In the genomic region with DNA sequence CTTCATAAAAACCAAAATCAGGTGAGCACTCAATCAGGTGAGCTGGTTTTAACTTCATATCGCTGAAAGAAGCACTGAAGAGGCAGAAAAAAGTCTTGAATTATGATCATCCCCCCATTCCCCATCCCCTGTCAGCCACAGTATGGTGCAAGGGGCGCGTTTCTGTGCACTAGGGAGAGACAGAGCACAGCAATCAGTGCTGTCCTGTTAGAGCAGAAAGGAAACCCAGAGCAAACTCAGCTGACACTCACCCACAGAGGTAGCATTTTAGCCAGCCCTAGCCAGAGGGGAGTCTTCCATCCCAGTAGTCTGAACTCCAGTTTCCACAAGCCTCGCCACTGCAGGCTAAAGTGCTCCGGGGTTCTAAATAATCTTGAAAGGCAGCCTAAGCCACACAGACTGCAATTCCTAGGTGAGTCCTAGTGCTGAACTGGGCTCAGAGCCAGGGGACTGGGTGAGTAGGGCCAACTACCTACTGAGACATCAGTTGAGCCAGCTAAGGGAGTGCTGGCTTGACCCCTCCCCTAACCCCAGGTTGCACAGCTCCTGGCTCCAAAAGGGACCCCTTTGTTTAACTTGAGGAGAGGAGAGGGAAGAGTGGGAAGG, we compare ENCODE assay signal across 29 cellular contexts.
A peak's percentile ranks its signal among the peaks of the same experiment; 100 is the strongest.
DNase-seq lines count a peak whose midpoint lies in the region; ATAC-seq and TF ChIP-seq lines count a peak whose summit lies in the region.
"Had no signal": no experiment of that assay in that cellular context is flagged by ENCODE, and none has a peak within 500 bp of the region (broad histone marks: within the 10 kb centered on the region; RNA-seq: fewer than 3 reads in every experiment).

No MANE protein-coding gene starts in this region.

- TF ChIP-seq CTCF in SK-N-SH (IDR thresholded peaks at IDR 0.05) = no peak
- no peak for TF ChIP-seq CTCF in endodermal cell (conservative IDR thresholded peaks at IDR 0.05)
- no peak for TF ChIP-seq CTCF in neural progenitor cell (IDR thresholded peaks at IDR 0.05)
- TF ChIP-seq CTCF in tibial nerve (IDR thresholded peaks at IDR 0.05) = no peak

- H3F3A ChIP-seq in SK-N-SH (replicated peaks; ENCODE audit: insufficient read depth) (peaks cover 16% of the 10 kb centered on the region), neural progenitor cell (ENCODE audit: low read depth) (no peaks in the 10 kb centered on the region)

- H3K27ac ChIP-seq in SK-N-SH (ENCODE audit: low read depth in 2 of 2, low read length in 1 of 2) = no peak overlapping the region
- no peak overlapping the region for H3K27ac ChIP-seq in endodermal cell (ENCODE audit: low read depth, low read length)
- no peak overlapping the region for H3K27ac ChIP-seq in neural progenitor cell
- H3K27ac ChIP-seq in tibial nerve = no peak overlapping the region
- H3K27ac ChIP-seq: brain microvascular endothelial cell, colonic mucosa, esophagus muscularis mucosa, foreskin keratinocyte, PC-9 had no signal

- H3K27me3 ChIP-seq in SK-N-SH (ENCODE audit: insufficient read depth) = no peaks in the 10 kb centered on the region
- no peaks in the 10 kb centered on the region for H3K27me3 ChIP-seq in endodermal cell (ENCODE audit: control insufficient read depth, insufficient read depth, low read length, poor library complexity, severe bottlenecking)
- no peaks in the 10 kb centered on the region for H3K27me3 ChIP-seq in neural progenitor cell
- H3K27me3 ChIP-seq in tibial nerve = no peaks in the 10 kb centered on the region
- H3K27me3 ChIP-seq: brain microvascular endothelial cell, colonic mucosa, esophagus muscularis mucosa, foreskin keratinocyte had no signal

- H4K20me1 ChIP-seq in SK-N-SH (ENCODE audit: insufficient read depth) = no peaks in the 10 kb centered on the region
- no peaks in the 10 kb centered on the region for H4K20me1 ChIP-seq in neural progenitor cell (ENCODE audit: low read depth)

- WGBS in SK-N-SH (ENCODE audit: low lambda C conversion rate) = 33% methylated on average over 4 of the region's 5 CpGs
- 91 to 100% methylated on average over 3 to 5 of the region's 5 CpGs for WGBS in endodermal cell (ENCODE audit: insufficient coverage in 1 of 2, insufficient read length in 1 of 2), 2 experiments
- 90 to 94% methylated on average over 5 of the region's 5 CpGs for WGBS in tibial nerve, 2 donors

- no peak overlapping the region for H3K27ac Mint-ChIP-seq in endodermal cell
- no peak overlapping the region for H3K27ac Mint-ChIP-seq in neural progenitor cell
- H3K27ac Mint-ChIP-seq: activated B cell treated with CpG ODN at 0.5 μM for 24 hours; activated CD4-positive, alpha-beta memory T cell treated with anti-CD3 and anti-CD28 coated beads for 36 hours; activated T-helper 17 cell treated with anti-CD3 and anti-CD28 coated beads, Interleukin-2, amount 50 U/mL, for 72 hours; CD4-positive, CD25-positive, alpha-beta regulatory T cell; T-cell had no signal

- H3K4me2 ChIP-seq in SK-N-SH (no peak overlapping the region), neural progenitor cell (no peak overlapping the region)
- H3K4me2 ChIP-seq: PC-9 had no signal

- H3K4me3 ChIP-seq in SK-N-SH (ENCODE audit: low read depth in 2 of 2, low read length in 1 of 2) (no peak overlapping the region), endodermal cell (ENCODE audit: low read length) (no peak overlapping the region), neural progenitor cell (no peak overlapping the region), tibial nerve (no peak overlapping the region)
- H3K4me3 ChIP-seq: colonic mucosa, esophagus muscularis mucosa, PC-9 had no signal

- H3K4me1 Mint-ChIP-seq in endodermal cell = no peaks in the 10 kb centered on the region
- H3K4me1 Mint-ChIP-seq in neural progenitor cell = no peaks in the 10 kb centered on the region
- H3K4me1 Mint-ChIP-seq: activated B cell treated with CpG ODN at 0.5 μM for 24 hours; activated T-helper 17 cell treated with anti-CD3 and anti-CD28 coated beads, Interleukin-2, amount 50 U/mL, for 72 hours; CD4-positive, CD25-positive, alpha-beta regulatory T cell; H9; naive B cell; T-cell had no signal

- no peak for ATAC-seq in SK-N-SH treated with all-trans-retinoic acid at 6 μM for 48 hours
- ATAC-seq: activated T-helper 17 cell treated with anti-CD3 and anti-CD28 coated beads, Interleukin-2, amount 50 U/mL, for 72 hours; left lobe of liver; T-cell had no signal

- CTCF ChIA-PET in SK-N-SH (lab: Yijun Ruan, JAX) = no interaction called here

- H3K36me3 ChIP-seq in SK-N-SH (replicated peaks in 1 of 2; ENCODE audit: control insufficient read depth in 1 of 2, insufficient read depth in 2 of 2, low read length in 1 of 2) = peaks cover 0 to 4% of the 10 kb centered on the region in 2 experiments
- no peaks in the 10 kb centered on the region for H3K36me3 ChIP-seq in endodermal cell (ENCODE audit: control insufficient read depth, insufficient read depth, low read length)
- no peaks in the 10 kb centered on the region for H3K36me3 ChIP-seq in neural progenitor cell
- no peaks in the 10 kb centered on the region for H3K36me3 ChIP-seq in tibial nerve
- H3K36me3 ChIP-seq: brain microvascular endothelial cell, colonic mucosa, esophagus muscularis mucosa had no signal

- TF ChIP-seq POLR2A in tibial nerve (IDR thresholded peaks at IDR 0.05) = no peak

- TF ChIP-seq EP300 in SK-N-SH (IDR thresholded peaks at IDR 0.05; ENCODE audit: borderline replicate concordance in 1 of 2, low read depth in 1 of 2, low read length in 1 of 2) (no peak), tibial nerve (IDR thresholded peaks at IDR 0.05) (no peak)

- H3K9ac ChIP-seq in SK-N-SH (no peak overlapping the region), endodermal cell (ENCODE audit: extremely low read depth, low read length, poor library complexity, severe bottlenecking) (no peak overlapping the region), neural progenitor cell (no peak overlapping the region)

- H3K9me3 Mint-ChIP-seq in endodermal cell = no peaks in the 10 kb centered on the region
- no peaks in the 10 kb centered on the region for H3K9me3 Mint-ChIP-seq in neural progenitor cell
- H3K9me3 Mint-ChIP-seq: activated B cell treated with CpG ODN at 0.5 μM for 24 hours; activated CD4-positive, alpha-beta memory T cell treated with anti-CD3 and anti-CD28 coated beads for 36 hours; activated T-helper 17 cell treated with anti-CD3 and anti-CD28 coated beads, Interleukin-2, amount 50 U/mL, for 72 hours; CD4-positive, CD25-positive, alpha-beta regulatory T cell; H9; T-cell had no signal

- H3K27me3 Mint-ChIP-seq in endodermal cell (ENCODE audit: insufficient read depth) (no peaks in the 10 kb centered on the region), neural progenitor cell (ENCODE audit: insufficient read depth, low read depth) (no peaks in the 10 kb centered on the region)
- H3K27me3 Mint-ChIP-seq: activated B cell treated with CpG ODN at 0.5 μM for 24 hours, naive B cell, T-cell had no signal

- POLR2A ChIA-PET in SK-N-SH (lab: Yijun Ruan, JAX) = no interaction called here

- no peaks in the 10 kb centered on the region for H3K36me3 Mint-ChIP-seq in endodermal cell (ENCODE audit: low read depth)
- no peaks in the 10 kb centered on the region for H3K36me3 Mint-ChIP-seq in neural progenitor cell
- H3K36me3 Mint-ChIP-seq: activated CD4-positive, alpha-beta memory T cell treated with anti-CD3 and anti-CD28 coated beads for 36 hours; CD4-positive, CD25-positive, alpha-beta regulatory T cell; naive B cell; T-cell had no signal

- no peak for DNase-seq in SK-N-SH
- DNase-seq in M059J (ENCODE audit: low read depth) = peak; percentile 51
- peak; percentile 41 for DNase-seq in endodermal cell
- no peak for DNase-seq in neural progenitor cell (ENCODE audit: low spot score)
- no peak for DNase-seq in DMS79 (lab: John Stamatoyannopoulos, UW)
- DNase-seq in tibial nerve (ENCODE audit: low spot score in 2 of 2) = no peak
- no peak for DNase-seq in activated CD4-positive, alpha-beta T cell treated with anti-CD3 and anti-CD28 coated beads for 48 hours
- DNase-seq: activated B cell treated with CpG ODN at 0.5 μM for 24 hours; activated CD4-positive, alpha-beta memory T cell treated with anti-CD3 and anti-CD28 coated beads for 36 hours; activated CD8-positive, alpha-beta memory T cell treated with anti-CD3 and anti-CD28 coated beads, Interleukin-2, amount 50 U/mL, for 48 hours; activated naive CD4-positive, alpha-beta T cell treated with anti-CD3 and anti-CD28 coated beads, Interleukin-2, amount 50 U/mL, for 16 hours; amniotic stem cell; CD4-positive, CD25-positive, alpha-beta regulatory T cell; colonic mucosa; effector CD8-positive, alpha-beta T cell; H9; MV-4-11; naive B cell; NCI-H1436 treated with DMSO at 0.1 percent for 48 hours; NCI-H2107; occipital lobe; PC-9; T-cell had no signal

- H3K4me3 Mint-ChIP-seq in endodermal cell = no peak overlapping the region
- no peak overlapping the region for H3K4me3 Mint-ChIP-seq in neural progenitor cell
- H3K4me3 Mint-ChIP-seq: activated B cell treated with CpG ODN at 0.5 μM for 24 hours; activated CD4-positive, alpha-beta memory T cell treated with anti-CD3 and anti-CD28 coated beads for 36 hours; activated T-helper 17 cell treated with anti-CD3 and anti-CD28 coated beads, Interleukin-2, amount 50 U/mL, for 72 hours; CD4-positive, CD25-positive, alpha-beta regulatory T cell; H9; naive B cell; T-cell had no signal

- H3K4me1 ChIP-seq in SK-N-SH (ENCODE audit: control insufficient read depth in 1 of 2, insufficient read depth in 2 of 2, low read depth in 1 of 2, low read length in 1 of 2) (no peaks in the 10 kb centered on the region; a peak in 1 of 4 replicates), endodermal cell (ENCODE audit: control insufficient read depth, insufficient read depth, low read length) (no peaks in the 10 kb centered on the region), neural progenitor cell (no peaks in the 10 kb centered on the region), tibial nerve (no peaks in the 10 kb centered on the region)
- H3K4me1 ChIP-seq: colonic mucosa, esophagus muscularis mucosa had no signal

- H3K79me2 ChIP-seq in SK-N-SH (ENCODE audit: insufficient read depth) (no peaks in the 10 kb centered on the region), neural progenitor cell (ENCODE audit: low read depth) (no peaks in the 10 kb centered on the region)

- no peak overlapping the region for H2AFZ ChIP-seq in SK-N-SH (ENCODE audit: low read depth)
- peak overlapping the region; percentile 27 for H2AFZ ChIP-seq in neural progenitor cell (replicated peaks)
- H2AFZ ChIP-seq: PC-9 had no signal

- H3K9me3 ChIP-seq in SK-N-SH (no peaks in the 10 kb centered on the region; the same call in 1 of the 2 replicates), endodermal cell (ENCODE audit: control insufficient read depth, low read length) (no peaks in the 10 kb centered on the region), neural progenitor cell (ENCODE audit: low read depth) (no peaks in the 10 kb centered on the region), tibial nerve (no peaks in the 10 kb centered on the region)
- H3K9me3 ChIP-seq: colonic mucosa, esophagus muscularis mucosa had no signal

- H3K9me2 ChIP-seq in SK-N-SH = no peaks in the 10 kb centered on the region

- no peak for TF ChIP-seq RAD21 in SK-N-SH (IDR thresholded peaks at IDR 0.05; ENCODE audit: low read length)

TF ChIP-seq in SK-N-SH treated with all-trans-retinoic acid at 6 μM for 48 hours, 23 proteins besides CTCF, POLR2A, EP300 and RAD21:
- TF ChIP-seq BACH2 (CRISPR knock-in tag; IDR thresholded peaks at IDR 0.05; ENCODE audit: borderline replicate concordance) (no peak), ISL1 (CRISPR knock-in tag; IDR thresholded peaks at IDR 0.05) (no peak), ZNF8 (CRISPR knock-in tag; IDR thresholded peaks at IDR 0.05) (no peak), RARB (CRISPR knock-in tag; IDR thresholded peaks at IDR 0.05) (no peak)

Comparison
In these comparisons a context has a peak if more than half of its experiments do, and no peak if none do; other contexts are left out.
1. DNase-seq: peak in M059J (single experiment) and endodermal cell (single experiment); none in SK-N-SH (single experiment), neural progenitor cell (single experiment), DMS79 (single experiment), tibial nerve (0 of 2) and activated CD4-positive, alpha-beta T cell treated with anti-CD3 and anti-CD28 coated beads for 48 hours (single experiment).